In genomic region chr20:2460752-2461424, GRCh38 we compare ENCODE assay signal across 20 cellular contexts.
"Had no signal": no experiment of that assay in that cellular context is flagged by ENCODE, and none has a peak within 500 bp of the region (broad histone marks: within the 10 kb centered on the region; RNA-seq: fewer than 3 reads in every experiment).

No MANE protein-coding gene starts in this region.

- FAIRE-seq: urothelium cell line had no signal

- ATAC-seq: activated T-helper 17 cell treated with anti-CD3 and anti-CD28 coated beads, Interleukin-2, amount 50 U/mL, for 72 hours; body of pancreas; naive thymus-derived CD8-positive, alpha-beta T cell; stimulated activated naive B cell treated with anti-CD40 and anti-IgM and Interleukin-4, amounts not matched to agents 10 μg/mL and 1 μg/mL and 100 μg/mL, for 72 hours had no signal

- H3K4me3 ChIP-seq: body of pancreas, colonic mucosa, esophagus muscularis mucosa, left ventricle myocardium inferior, tibial artery had no signal

- H3K9me3 ChIP-seq: body of pancreas, colonic mucosa, esophagus muscularis mucosa, left ventricle myocardium inferior, tibial artery had no signal

- H3K4me3 Mint-ChIP-seq: activated naive CD4-positive, alpha-beta T cell treated with anti-CD3 and anti-CD28 coated beads, Interleukin-2, amount 10 ng/mL, durations not matched to agents 7 days and 5 days; activated T-helper 17 cell treated with anti-CD3 and anti-CD28 coated beads, Interleukin-2, amount 50 U/mL, for 72 hours; naive thymus-derived CD8-positive, alpha-beta T cell; stimulated activated naive B cell treated with anti-CD40 and anti-IgM and Interleukin-4, amounts not matched to agents 10 μg/mL and 1 μg/mL and 100 μg/mL, for 72 hours; T-helper 1 cell treated with Interleukin-12 subunit alpha and Interleukin-12 subunit beta and Interleukin-4 antibody, amounts not matched to agents 30 μg/mL and 1 μg/mL, for 36 hours had no signal

- H3K27me3 ChIP-seq: body of pancreas, colonic mucosa, esophagus muscularis mucosa, tibial artery had no signal

- DNase-seq: activated CD4-positive, alpha-beta T cell treated with anti-CD3 and anti-CD28 coated beads for 4 hours; activated naive CD4-positive, alpha-beta T cell treated with anti-CD3 and anti-CD28 coated beads, Interleukin-2, amount 10 ng/mL, durations not matched to agents 7 days and 5 days; amygdala; body of pancreas; caudate nucleus; colonic mucosa; foreskin fibroblast; hippocampal formation; left ventricle myocardium inferior; mesenchymal stem cell; naive thymus-derived CD8-positive, alpha-beta T cell; posterior cingulate gyrus; retina; stimulated activated CD4-positive, alpha-beta T cell treated with anti-CD3 and anti-CD28 coated beads, Interleukin-2, amount 100 ng/mL, for 48 hours; stimulated activated naive B cell treated with anti-CD40 and anti-IgM and Interleukin-4, amounts not matched to agents 10 μg/mL and 1 μg/mL and 100 μg/mL, for 72 hours; tibial artery had no signal

- H3K27me3 Mint-ChIP-seq: activated naive CD4-positive, alpha-beta T cell treated with anti-CD3 and anti-CD28 coated beads, Interleukin-2, amount 10 ng/mL, durations not matched to agents 7 days and 5 days; activated T-helper 17 cell treated with anti-CD3 and anti-CD28 coated beads, Interleukin-2, amount 50 U/mL, for 72 hours; naive thymus-derived CD8-positive, alpha-beta T cell; stimulated activated naive B cell treated with anti-CD40 and anti-IgM and Interleukin-4, amounts not matched to agents 10 μg/mL and 1 μg/mL and 100 μg/mL, for 72 hours had no signal

- H3K27ac ChIP-seq: body of pancreas, colonic mucosa, esophagus muscularis mucosa, left ventricle myocardium inferior, tibial artery had no signal

- H3K9me3 Mint-ChIP-seq: activated naive CD4-positive, alpha-beta T cell treated with anti-CD3 and anti-CD28 coated beads, Interleukin-2, amount 10 ng/mL, durations not matched to agents 7 days and 5 days; activated T-helper 17 cell treated with anti-CD3 and anti-CD28 coated beads, Interleukin-2, amount 50 U/mL, for 72 hours; naive thymus-derived CD8-positive, alpha-beta T cell; stimulated activated naive B cell treated with anti-CD40 and anti-IgM and Interleukin-4, amounts not matched to agents 10 μg/mL and 1 μg/mL and 100 μg/mL, for 72 hours; T-helper 1 cell treated with Interleukin-12 subunit alpha and Interleukin-12 subunit beta and Interleukin-4 antibody, amounts not matched to agents 30 μg/mL and 1 μg/mL, for 36 hours had no signal

- H3K27ac Mint-ChIP-seq: activated naive CD4-positive, alpha-beta T cell treated with anti-CD3 and anti-CD28 coated beads, Interleukin-2, amount 10 ng/mL, durations not matched to agents 7 days and 5 days; activated T-helper 17 cell treated with anti-CD3 and anti-CD28 coated beads, Interleukin-2, amount 50 U/mL, for 72 hours; stimulated activated naive B cell treated with anti-CD40 and anti-IgM and Interleukin-4, amounts not matched to agents 10 μg/mL and 1 μg/mL and 100 μg/mL, for 72 hours; T-helper 1 cell treated with Interleukin-12 subunit alpha and Interleukin-12 subunit beta and Interleukin-4 antibody, amounts not matched to agents 30 μg/mL and 1 μg/mL, for 36 hours had no signal

- H3K4me1 ChIP-seq: body of pancreas, colonic mucosa, left ventricle myocardium inferior had no signal

- H3K4me1 Mint-ChIP-seq: activated naive CD4-positive, alpha-beta T cell treated with anti-CD3 and anti-CD28 coated beads, Interleukin-2, amount 10 ng/mL, durations not matched to agents 7 days and 5 days had no signal
